28 cellular contexts compared by ENCODE assay signal in genomic region chr16:79525132-79525531, GRCh38.
"Had no signal": no experiment of that assay in that cellular context is flagged by ENCODE, and none has a peak within 500 bp of the region (broad histone marks: within the 10 kb centered on the region; RNA-seq: fewer than 3 reads in every experiment).

No MANE protein-coding gene starts in this region.

- H3K4me3 Mint-ChIP-seq: mesothelial cell of epicardium; naive B cell; natural killer cell; nephron progenitor cell; neural progenitor cell; stimulated activated effector memory CD8-positive, alpha-beta T cell treated with anti-CD3 and anti-CD28 coated beads, Interleukin-12 subunit alpha, Interleukin-12 subunit beta, amount 100 ng/mL, for 72 hours; stimulated activated naive CD8-positive, alpha-beta T cell treated with anti-CD3 and anti-CD28 coated beads, Interleukin-15, Interleukin-2, amounts not matched to agents 100 ng/mL and 50 ng/mL, for 24 hours; type B pancreatic cell had no signal

- H3K9ac ChIP-seq: neural progenitor cell had no signal

- H2AFZ ChIP-seq: neural progenitor cell had no signal

- H3K27me3 ChIP-seq: left lung, neural progenitor cell, ovary, suprapubic skin, tibial nerve, uterus had no signal

- H3K27ac ChIP-seq: left lung, neural progenitor cell, ovary, prostate gland, skin epidermis, suprapubic skin, thoracic aorta, tibial nerve, uterus had no signal

- ATAC-seq: left cardiac atrium; left lung; natural killer cell; right cardiac atrium; sciatic nerve; stimulated activated effector memory CD8-positive, alpha-beta T cell treated with anti-CD3 and anti-CD28 coated beads, Interleukin-12 subunit alpha, Interleukin-12 subunit beta, amount 100 ng/mL, for 72 hours had no signal

- H3K4me1 ChIP-seq: left lung, neural progenitor cell, prostate gland, suprapubic skin had no signal

- H3K9me3 Mint-ChIP-seq: natural killer cell; stimulated activated effector memory CD8-positive, alpha-beta T cell treated with anti-CD3 and anti-CD28 coated beads, Interleukin-12 subunit alpha, Interleukin-12 subunit beta, amount 100 ng/mL, for 72 hours had no signal

- H3K36me3 Mint-ChIP-seq: mesothelial cell of epicardium; naive B cell; natural killer cell; stimulated activated effector memory CD8-positive, alpha-beta T cell treated with anti-CD3 and anti-CD28 coated beads, Interleukin-12 subunit alpha, Interleukin-12 subunit beta, amount 100 ng/mL, for 72 hours; type B pancreatic cell had no signal

- FAIRE-seq: keratinocyte had no signal

- H3K27ac Mint-ChIP-seq: mesothelial cell of epicardium; naive B cell; natural killer cell; nephron progenitor cell; neural progenitor cell; stimulated activated effector memory CD8-positive, alpha-beta T cell treated with anti-CD3 and anti-CD28 coated beads, Interleukin-12 subunit alpha, Interleukin-12 subunit beta, amount 100 ng/mL, for 72 hours; stimulated activated naive CD8-positive, alpha-beta T cell treated with anti-CD3 and anti-CD28 coated beads, Interleukin-15, Interleukin-2, amounts not matched to agents 100 ng/mL and 50 ng/mL, for 24 hours; type B pancreatic cell had no signal

- H3K4me1 Mint-ChIP-seq: naive B cell, natural killer cell had no signal

- DNase-seq: hippocampal formation; kidney glomerular epithelial cell; left cardiac atrium; left lung; mesendoderm; naive B cell; natural killer cell; nephron progenitor cell; posterior cingulate gyrus; retina; stimulated activated CD4-positive, alpha-beta T cell treated with anti-CD3 and anti-CD28 coated beads, Interleukin-4, amount 100 ng/mL, for 24 hours; stimulated activated naive CD4-positive, alpha-beta T cell; uterus had no signal

- H3K4me2 ChIP-seq: neural progenitor cell had no signal

- H3K9me3 ChIP-seq: left lung, ovary, prostate gland, suprapubic skin, thoracic aorta, uterus had no signal

- H3K4me3 ChIP-seq: left lung, lung, neural progenitor cell, ovary, prostate gland, skin epidermis, suprapubic skin, thoracic aorta, tibial nerve, uterus had no signal

- H3K36me3 ChIP-seq: left lung, neural progenitor cell, ovary, prostate gland, suprapubic skin, thoracic aorta, tibial nerve, uterus had no signal
